In the genomic region with DNA sequence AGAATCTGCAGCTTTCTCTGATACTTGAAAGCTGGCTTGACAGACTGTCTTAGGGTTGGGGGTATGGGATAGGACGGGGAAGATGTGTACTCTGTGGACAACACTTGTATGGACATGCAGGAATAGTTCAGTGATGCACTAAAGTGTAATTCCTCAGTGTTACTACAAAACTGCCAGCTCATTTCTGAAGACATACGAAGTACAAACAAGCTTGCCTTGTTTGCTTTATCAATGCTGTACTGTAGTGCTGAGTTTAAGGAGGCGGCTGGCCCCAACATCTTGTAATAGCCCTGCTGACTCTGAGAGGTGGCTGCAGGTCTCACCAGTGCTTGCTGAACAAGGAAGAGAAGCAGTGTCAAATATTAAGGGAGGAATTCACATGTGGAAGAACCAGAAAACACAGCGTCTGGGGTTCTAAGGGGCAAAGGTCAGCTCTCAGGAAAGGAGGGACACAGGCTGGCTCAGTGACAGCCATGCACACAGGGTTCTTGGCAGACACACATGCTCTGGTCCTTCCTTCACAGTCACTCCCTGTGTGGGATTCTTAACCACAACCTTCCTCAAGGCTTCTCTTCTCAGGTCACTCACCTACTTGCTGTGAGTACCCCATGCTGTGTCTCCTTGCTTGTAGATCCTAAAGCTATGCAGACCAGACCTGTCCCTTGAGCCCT, we compare ENCODE assay signal across 23 cellular contexts. TPM values are rescaled to one million over a fixed set of nuclear protein-coding genes. Genes with fewer than 3 reads are reported as not detected.
DNase-seq lines count a peak whose midpoint lies in the region; ATAC-seq and TF ChIP-seq lines count a peak whose summit lies in the region.
"Had no signal": no experiment of that assay in that cellular context is flagged by ENCODE, and none has a peak within 500 bp of the region (broad histone marks: within the 10 kb centered on the region; RNA-seq: fewer than 3 reads in every experiment).

No MANE protein-coding gene starts in this region.

- peak; percentile 68 for ATAC-seq in left lung
- ATAC-seq in stimulated activated effector memory CD8-positive, alpha-beta T cell treated with anti-CD3 and anti-CD28 coated beads, Interleukin-12 subunit alpha, Interleukin-12 subunit beta, amount 100 ng/mL, for 72 hours, result peak; percentile 20
- ATAC-seq: psoas muscle; stimulated activated naive B cell treated with anti-CD40 and anti-IgM and Interleukin-4, amounts not matched to agents 10 μg/mL and 1 μg/mL and 100 μg/mL, for 72 hours had no signal

- no peaks in the 10 kb centered on the region for H3K36me3 Mint-ChIP-seq in stimulated activated effector memory CD8-positive, alpha-beta T cell treated with anti-CD3 and anti-CD28 coated beads, Interleukin-12 subunit alpha, Interleukin-12 subunit beta, amount 100 ng/mL, for 72 hours
- H3K36me3 Mint-ChIP-seq: activated naive CD8-positive, alpha-beta T cell treated with anti-CD3 and anti-CD28 coated beads, Interleukin-2, amount 10 ng/mL, durations not matched to agents 7 days and 5 days; CD4-positive, CD25-positive, alpha-beta regulatory T cell; mesothelial cell of epicardium; stimulated activated naive B cell treated with anti-CD40 and anti-IgM and Interleukin-4, amounts not matched to agents 10 μg/mL and 1 μg/mL and 100 μg/mL, for 72 hours had no signal

- TF ChIP-seq POLR2A in breast epithelium (IDR thresholded peaks at IDR 0.05), result no peak

- H3K4me1 Mint-ChIP-seq in stimulated activated effector memory CD8-positive, alpha-beta T cell treated with anti-CD3 and anti-CD28 coated beads, Interleukin-12 subunit alpha, Interleukin-12 subunit beta, amount 100 ng/mL, for 72 hours, result no peaks in the 10 kb centered on the region
- H3K4me1 Mint-ChIP-seq: activated naive CD8-positive, alpha-beta T cell treated with anti-CD3 and anti-CD28 coated beads, Interleukin-2, amount 10 ng/mL, durations not matched to agents 7 days and 5 days had no signal

- H3K9me3 Mint-ChIP-seq in stimulated activated effector memory CD8-positive, alpha-beta T cell treated with anti-CD3 and anti-CD28 coated beads, Interleukin-12 subunit alpha, Interleukin-12 subunit beta, amount 100 ng/mL, for 72 hours, result no peaks in the 10 kb centered on the region
- H3K9me3 Mint-ChIP-seq: activated naive CD8-positive, alpha-beta T cell treated with anti-CD3 and anti-CD28 coated beads, Interleukin-2, amount 10 ng/mL, durations not matched to agents 7 days and 5 days; CD4-positive, CD25-positive, alpha-beta regulatory T cell; mesothelial cell of epicardium; stimulated activated naive B cell treated with anti-CD40 and anti-IgM and Interleukin-4, amounts not matched to agents 10 μg/mL and 1 μg/mL and 100 μg/mL, for 72 hours had no signal

- no peak overlapping the region for H3K27ac Mint-ChIP-seq in stimulated activated effector memory CD8-positive, alpha-beta T cell treated with anti-CD3 and anti-CD28 coated beads, Interleukin-12 subunit alpha, Interleukin-12 subunit beta, amount 100 ng/mL, for 72 hours
- H3K27ac Mint-ChIP-seq: activated naive CD8-positive, alpha-beta T cell treated with anti-CD3 and anti-CD28 coated beads, Interleukin-2, amount 10 ng/mL, durations not matched to agents 7 days and 5 days; CD4-positive, CD25-positive, alpha-beta regulatory T cell; mesothelial cell of epicardium; stimulated activated naive B cell treated with anti-CD40 and anti-IgM and Interleukin-4, amounts not matched to agents 10 μg/mL and 1 μg/mL and 100 μg/mL, for 72 hours had no signal

- H3K9me3 ChIP-seq in breast epithelium, result no peaks in the 10 kb centered on the region
- no peaks in the 10 kb centered on the region for H3K9me3 ChIP-seq in left lung
- H3K9me3 ChIP-seq: psoas muscle, SK-N-SH, uterus had no signal

- peaks cover 0 to 4% of the 10 kb centered on the region in 2 donors for H3K4me1 ChIP-seq in breast epithelium
- no peaks in the 10 kb centered on the region for H3K4me1 ChIP-seq in left lung
- H3K4me1 ChIP-seq: psoas muscle, uterus had no signal

- H3K27me3 ChIP-seq in breast epithelium (no peaks in the 10 kb centered on the region), left lung (peaks cover 0 to 10% of the 10 kb centered on the region in 2 donors)
- H3K27me3 ChIP-seq: uterus had no signal

- no peak overlapping the region for H3K4me3 Mint-ChIP-seq in stimulated activated effector memory CD8-positive, alpha-beta T cell treated with anti-CD3 and anti-CD28 coated beads, Interleukin-12 subunit alpha, Interleukin-12 subunit beta, amount 100 ng/mL, for 72 hours
- H3K4me3 Mint-ChIP-seq: activated naive CD8-positive, alpha-beta T cell treated with anti-CD3 and anti-CD28 coated beads, Interleukin-2, amount 10 ng/mL, durations not matched to agents 7 days and 5 days; CD4-positive, CD25-positive, alpha-beta regulatory T cell; mesothelial cell of epicardium; stimulated activated naive B cell treated with anti-CD40 and anti-IgM and Interleukin-4, amounts not matched to agents 10 μg/mL and 1 μg/mL and 100 μg/mL, for 72 hours had no signal

- TF ChIP-seq CTCF in breast epithelium (IDR thresholded peaks at IDR 0.05) (no peak), left lung (IDR thresholded peaks at IDR 0.05) (no peak)

- intact Hi-C loops in breast epithelium (cut with DNase I; ENCODE audit: low total_unique reads) (no loop called here), left lung (cut with DNase I) (no loop called here)

- H3K4me3 ChIP-seq in breast epithelium, result no peak overlapping the region
- H3K4me3 ChIP-seq in left lung, result no peak overlapping the region
- H3K4me3 ChIP-seq: PC-9, psoas muscle, uterus had no signal

- DNase-seq in HPDE6-E6E7 (ENCODE audit: extremely low spot score) (peak; percentile 59), breast epithelium (ENCODE audit: low spot score in 2 of 2) (peak in 1 of 2 donors; percentile 68), left lung (no peak), NCI-H526 treated with DMSO at 0.1 percent for 48 hours (lab: John Stamatoyannopoulos, UW) (no peak), SHP77 treated with DMSO at 0.1 percent for 48 hours (lab: John Stamatoyannopoulos, UW) (no peak), germinal center (ENCODE audit: low spot score) (no peak)
- no peak for DNase-seq in stimulated activated effector memory CD8-positive, alpha-beta T cell treated with anti-CD3 and anti-CD28 coated beads, Interleukin-12 subunit alpha, Interleukin-12 subunit beta, amount 100 ng/mL, for 72 hours (ENCODE audit: low spot score in 2 of 2)
- no peak for DNase-seq in activated effector memory CD4-positive, alpha-beta T cell treated with anti-CD3 and anti-CD28 coated beads, Interleukin-2, amount 50 U/mL, for 16 hours
- DNase-seq: activated naive CD8-positive, alpha-beta T cell treated with anti-CD3 and anti-CD28 coated beads, Interleukin-2, amount 10 ng/mL, durations not matched to agents 7 days and 5 days; CD4-positive, CD25-positive, alpha-beta regulatory T cell; GF-D8; H7; hippocampal formation; kidney glomerular epithelial cell; NCI-H1694; NCI-H774; psoas muscle; SK-N-SH; stimulated activated naive B cell treated with anti-CD40 and anti-IgM and Interleukin-4, amounts not matched to agents 10 μg/mL and 1 μg/mL and 100 μg/mL, for 72 hours; uterus had no signal

- peak overlapping the region; percentile 64 to 74 for H3K27ac ChIP-seq in breast epithelium
- H3K27ac ChIP-seq in left lung, result no peak overlapping the region
- H3K27ac ChIP-seq: PC-9, psoas muscle, uterus had no signal

- H3K36me3 ChIP-seq in breast epithelium, result no peaks in the 10 kb centered on the region
- H3K36me3 ChIP-seq in left lung, result no peaks in the 10 kb centered on the region
- H3K36me3 ChIP-seq: uterus had no signal

RNA-seq across cellular contexts. Expression of a gene that starts 39.8 kb away (rescaled TPM):
- total RNA-seq in breast epithelium, result 10 to 100 TPM in 1 of 3 donors, 1 to 10 TPM in 1, not detected in 1; 5.2 to 10.4 TPM
- 10 to 100 TPM; 23.2 to 54.7 TPM for total RNA-seq in left lung
- total RNA-seq: activated CD8-positive, alpha-beta memory T cell treated with anti-CD3 and anti-CD28 coated beads for 36 hours; activated naive CD8-positive, alpha-beta T cell treated with anti-CD3 and anti-CD28 coated beads, Interleukin-2, amount 10 ng/mL, durations not matched to agents 7 days and 5 days; CD4-positive, CD25-positive, alpha-beta regulatory T cell had no signal

RNA-seq across cellular contexts. Expression of a gene that starts 46.0 kb away (rescaled TPM):
- 10 to 100 TPM; 26.5 to 32.0 (median 28.5) TPM for total RNA-seq in breast epithelium
- 10 to 100 TPM; 45.9 to 48.3 TPM for total RNA-seq in left lung

Comparison
In these comparisons a context has a peak if more than half of its experiments do, and no peak if none do; other contexts are left out.
1. H3K27ac ChIP-seq: peak in breast epithelium (2 of 2); none in left lung (0 of 2).